ENCODE assay signal across 8 cellular contexts in the genomic region with DNA sequence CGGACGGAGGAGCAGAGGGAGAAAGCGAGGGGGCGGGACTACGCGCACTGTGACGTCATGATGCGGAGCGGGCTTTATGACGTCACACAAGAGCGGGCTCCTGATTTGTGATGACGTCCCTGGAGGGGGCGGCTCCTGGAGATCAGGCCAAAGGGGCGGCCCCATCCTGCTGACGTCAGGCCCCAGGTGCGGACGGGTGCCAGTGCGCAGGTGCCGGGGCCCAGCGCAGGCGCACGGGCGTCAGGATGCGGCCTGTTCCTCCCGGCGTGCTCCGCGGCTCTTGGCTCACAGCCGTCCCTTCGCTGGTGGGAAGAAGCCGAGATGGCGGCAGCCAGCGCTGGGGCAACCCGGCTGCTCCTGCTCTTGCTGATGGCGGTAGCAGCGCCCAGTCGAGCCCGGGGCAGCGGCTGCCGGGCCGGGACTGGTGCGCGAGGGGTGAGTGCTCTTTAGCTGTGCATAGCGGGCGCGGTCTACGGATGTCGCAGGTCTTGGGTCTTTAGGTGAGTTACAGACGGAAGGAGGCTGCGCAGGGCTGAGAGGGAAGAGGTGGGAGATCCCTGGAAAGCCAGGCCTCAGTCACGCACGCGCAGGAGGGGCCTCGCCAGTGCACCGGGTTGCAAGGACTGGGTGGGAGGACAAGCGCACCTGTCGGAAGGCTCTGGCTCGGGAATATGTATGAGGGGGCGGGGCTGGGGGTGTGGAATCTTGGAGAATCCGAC. TPM values are rescaled to one million over a fixed set of nuclear protein-coding genes. Genes with fewer than 3 reads are reported as not detected.
DNase-seq lines count a peak whose midpoint lies in the region; ATAC-seq, FAIRE-seq and TF ChIP-seq lines count a peak whose summit lies in the region.

A gene (plus strand): TSS at position 284 of the 719 bp plus-strand sequence. CDS start 38 bp downstream, at position 322.
A gene (minus strand): TSS at position 625 of the 719 bp plus-strand sequence. CDS start 460 bp downstream, at position 165.

- DNase-seq in SIG-M5 treated with dmso at 0.1 percent for 504 hours (lab: John Stamatoyannopoulos, UW; ENCODE audit: unreplicated experiment) (peak; percentile 76), SIG-M5 (lab: John Stamatoyannopoulos, UW) (no peak), NCI-H2171 treated with DMSO at 0.1 percent for 48 hours (lab: John Stamatoyannopoulos, UW) (peak; percentile 94), kidney (peak; percentile 97)
- peak; percentile 86 for DNase-seq in activated CD4-positive, CD25-positive, alpha-beta regulatory T cell treated with anti-CD3 and anti-CD28 coated beads, Interleukin-2, amount 50 U/mL, for 16 hours (ENCODE audit: low read depth, low spot score)
- DNase-seq in central memory CD8-positive, alpha-beta T cell (ENCODE audit: low spot score in 2 of 2) = peak; percentile 85 to 96
- DNase-seq in stimulated activated CD4-positive, alpha-beta T cell treated with anti-CD3 and anti-CD28 coated beads, Interleukin-12 subunit alpha, Interleukin-12 subunit beta, amount 100 ng/mL, for 48 hours (ENCODE audit: low read depth in 2 of 3, low spot score in 1 of 3) = peak; percentile 89 to 94 (median 94)

- H3K4me3 Mint-ChIP-seq in central memory CD8-positive, alpha-beta T cell = peak within 1 kb of the TSS; percentile 96

- TF ChIP-seq CTCF in kidney (IDR thresholded peaks at IDR 0.05; ENCODE audit: borderline replicate concordance, extremely low read depth, insufficient read depth) = no peak

- peak within 1 kb of the TSS; percentile 62 to 82 for H3K27ac ChIP-seq in kidney (ENCODE audit: low read depth in 2 of 2, low read length in 2 of 2)

- peaks cover 31% of the 10 kb centered on the region for H3K36me3 Mint-ChIP-seq in central memory CD8-positive, alpha-beta T cell (ENCODE audit: insufficient read depth)

- no peaks in the 10 kb centered on the region for H3K9me3 Mint-ChIP-seq in central memory CD8-positive, alpha-beta T cell

- peak; percentile 61 for ATAC-seq in HG03064 (IDR thresholded peaks at IDR 0.05; ENCODE audit: low read depth, unreplicated experiment)
- peak; percentile 94 for ATAC-seq in central memory CD8-positive, alpha-beta T cell (replicated peaks; ENCODE audit: extremely low read depth, poor library complexity, severe bottlenecking)

- H3K27ac Mint-ChIP-seq in central memory CD8-positive, alpha-beta T cell (ENCODE audit: low read depth) = peak within 1 kb of the TSS; percentile 96

- peak within 1 kb of the TSS; percentile 88 to 96 for H3K4me3 ChIP-seq in kidney (ENCODE audit: low read length in 2 of 2)

- FAIRE-seq in kidney (lab: Jason Lieb, UNC) = no peak

- H3K4me1 Mint-ChIP-seq in central memory CD8-positive, alpha-beta T cell = peaks cover 38% of the 10 kb centered on the region

- intact Hi-C loops in kidney (cut with DNase I) = no loop called here

- no peaks in the 10 kb centered on the region for H3K9me3 ChIP-seq in kidney (ENCODE audit: control insufficient read depth in 1 of 2, low read length in 2 of 2)

- H3K9ac ChIP-seq in kidney (ENCODE audit: low read length in 2 of 2) = peak within 1 kb of the TSS; percentile 68 to 81

- no peaks in the 10 kb centered on the region for H3K27me3 Mint-ChIP-seq in central memory CD8-positive, alpha-beta T cell

- peaks cover 10 to 12% of the 10 kb centered on the region in 2 donors for H3K36me3 ChIP-seq in kidney (ENCODE audit: control insufficient read depth in 1 of 2, insufficient read depth in 2 of 2, low read length in 2 of 2)

- peaks cover 0 to 9% of the 10 kb centered on the region in 2 donors for H3K4me1 ChIP-seq in kidney (ENCODE audit: control insufficient read depth in 1 of 2, insufficient read depth in 1 of 2, low read depth in 1 of 2, low read length in 2 of 2)

RNA-seq across cellular contexts. Expression of the first gene that starts in this region (rescaled TPM):
- 184 TPM for total RNA-seq in kidney
- 199 TPM for polyA plus RNA-seq in kidney (ENCODE audit: insufficient read depth, low read depth, low replicate concordance)

RNA-seq across cellular contexts. Expression of the second gene that starts in this region (rescaled TPM):
- 2.0 TPM for total RNA-seq in kidney
- polyA plus RNA-seq in kidney (ENCODE audit: insufficient read depth, low read depth, low replicate concordance) = 9.0 TPM
